In genomic region chr2:44330801-44331200, GRCh38 we compare ENCODE assay signal across 31 cellular contexts. TPM values are rescaled to one million over a fixed set of nuclear protein-coding genes. Genes with fewer than 3 reads are reported as not detected.
DNase-seq lines count a peak whose midpoint lies in the region; ATAC-seq and TF ChIP-seq lines count a peak whose summit lies in the region.
"Had no signal": no experiment of that assay in that cellular context is flagged by ENCODE, and none has a peak within 500 bp of the region (broad histone marks: within the 10 kb centered on the region; RNA-seq: fewer than 3 reads in every experiment).

No MANE protein-coding gene starts in this region.

- no peak for TF ChIP-seq CTCF in NB4 (IDR thresholded peaks at IDR 0.05; ENCODE audit: low read depth, low read length)
- no peak for TF ChIP-seq CTCF in endodermal cell (conservative IDR thresholded peaks at IDR 0.05)

- no peak for DNase-seq in activated naive CD4-positive, alpha-beta T cell treated with anti-CD3 and anti-CD28 coated beads, Interleukin-2, amount 50 U/mL, for 72 hours (ENCODE audit: low spot score in 2 of 2)
- no peak for DNase-seq in activated naive CD4-positive, alpha-beta T cell treated with anti-CD3 and anti-CD28 coated beads, Interleukin-2, amount 50 U/mL, for 16 hours
- DNase-seq in NB4 (ENCODE audit: low read depth), result peak; percentile 54
- peak; percentile 51 for DNase-seq in fibroblast of gingiva (ENCODE audit: low read depth)
- peak; percentile 58 for DNase-seq in renal cortical epithelial cell (ENCODE audit: low read depth)
- DNase-seq in activated T-cell treated with anti-CD3 and anti-CD28 coated beads, Interleukin-2, amount 50 U/mL, for 24 hours, result no peak
- no peak for DNase-seq in left cardiac atrium
- DNase-seq in endodermal cell, result no peak
- DNase-seq: activated CD4-positive, alpha-beta memory T cell treated with anti-CD3 and anti-CD28 coated beads, Interleukin-2, amount 10 ng/mL, durations not matched to agents 7 days and 5 days; activated CD4-positive, CD25-positive, alpha-beta regulatory T cell treated with anti-CD3 and anti-CD28 coated beads, Interleukin-2, amount 50 U/mL, for 72 hours; activated CD8-positive, alpha-beta memory T cell treated with anti-CD3 and anti-CD28 coated beads, Interleukin-2, amount 50 U/mL, for 48 hours; AML-193; CD4-positive, alpha-beta memory T cell; KG1; MM.1S; naive B cell; NCI-H1436 treated with DMSO at 0.1 percent for 48 hours; NCI-H2107; NCI-H446 treated with DMSO at 0.1 percent for 48 hours; NCI-H82; occipital lobe; psoas muscle; stimulated activated naive CD8-positive, alpha-beta T cell treated with anti-CD3 and anti-CD28 coated beads, Interleukin-15, amount 100 ng/mL, for 72 hours; T-cell; thyroid gland had no signal

- WGBS in endodermal cell (ENCODE audit: insufficient coverage in 1 of 2, insufficient read length in 1 of 2), 2 experiments, result 91 to 100% methylated on average over 1 of the region's 1 CpG

- peaks cover 25% of the 10 kb centered on the region for H3K36me3 ChIP-seq in endodermal cell (ENCODE audit: control insufficient read depth, insufficient read depth, low read length)

- ATAC-seq in activated naive CD4-positive, alpha-beta T cell treated with anti-CD3 and anti-CD28 coated beads, Interleukin-2, amount 50 U/mL, for 72 hours, result no peak
- no peak for ATAC-seq in left cardiac atrium
- ATAC-seq: activated T-helper 17 cell treated with anti-CD3 and anti-CD28 coated beads, Interleukin-2, amount 50 U/mL, for 72 hours; gastroesophageal sphincter; left lung; psoas muscle; stimulated activated naive CD8-positive, alpha-beta T cell treated with anti-CD3 and anti-CD28 coated beads, Interleukin-15, amount 100 ng/mL, for 72 hours; T-cell had no signal

- H3K4me1 ChIP-seq in endodermal cell (ENCODE audit: control insufficient read depth, insufficient read depth, low read length), result peaks cover 5% of the 10 kb centered on the region
- H3K4me1 ChIP-seq: left lung had no signal

- no peak for TF ChIP-seq POLR2A in NB4 (IDR thresholded peaks at IDR 0.05; ENCODE audit: extremely low read depth, insufficient read length)

- no peak overlapping the region for H3K4me3 Mint-ChIP-seq in activated T-cell treated with anti-CD3 and anti-CD28 coated beads, Interleukin-2, amount 50 U/mL, for 24 hours
- no peak overlapping the region for H3K4me3 Mint-ChIP-seq in endodermal cell
- H3K4me3 Mint-ChIP-seq: activated CD4-positive, alpha-beta memory T cell treated with anti-CD3 and anti-CD28 coated beads, Interleukin-2, amount 10 ng/mL, durations not matched to agents 7 days and 5 days; activated T-helper 17 cell treated with anti-CD3 and anti-CD28 coated beads, Interleukin-2, amount 50 U/mL, for 72 hours; brain; CD4-positive, alpha-beta memory T cell; naive B cell; stimulated activated naive CD8-positive, alpha-beta T cell treated with anti-CD3 and anti-CD28 coated beads, Interleukin-15, amount 100 ng/mL, for 72 hours; T-cell had no signal

- H3K9me3 ChIP-seq in endodermal cell (ENCODE audit: control insufficient read depth, low read length), result no peaks in the 10 kb centered on the region
- H3K9me3 ChIP-seq: gastroesophageal sphincter, left lung, psoas muscle, thyroid gland had no signal

- no peaks in the 10 kb centered on the region for H3K27me3 ChIP-seq in endodermal cell (ENCODE audit: control insufficient read depth, insufficient read depth, low read length, poor library complexity, severe bottlenecking)
- H3K27me3 ChIP-seq: gastroesophageal sphincter, left lung, thyroid gland had no signal

- H3K27me3 Mint-ChIP-seq in activated T-cell treated with anti-CD3 and anti-CD28 coated beads, Interleukin-2, amount 50 U/mL, for 24 hours, result no peaks in the 10 kb centered on the region
- no peaks in the 10 kb centered on the region for H3K27me3 Mint-ChIP-seq in endodermal cell (ENCODE audit: insufficient read depth)
- H3K27me3 Mint-ChIP-seq: activated CD4-positive, alpha-beta memory T cell treated with anti-CD3 and anti-CD28 coated beads, Interleukin-2, amount 10 ng/mL, durations not matched to agents 7 days and 5 days; activated T-helper 17 cell treated with anti-CD3 and anti-CD28 coated beads, Interleukin-2, amount 50 U/mL, for 72 hours; brain; CD4-positive, alpha-beta memory T cell; naive B cell; stimulated activated naive CD8-positive, alpha-beta T cell treated with anti-CD3 and anti-CD28 coated beads, Interleukin-15, amount 100 ng/mL, for 72 hours; T-cell had no signal

- no peak overlapping the region for H3K9ac ChIP-seq in endodermal cell (ENCODE audit: extremely low read depth, low read length, poor library complexity, severe bottlenecking)

- H3K36me3 Mint-ChIP-seq in activated naive CD4-positive, alpha-beta T cell treated with anti-CD3 and anti-CD28 coated beads, Interleukin-2, amount 50 U/mL, for 72 hours, result peaks cover 12 to 22% of the 10 kb centered on the region in 2 donors
- peaks cover 86% of the 10 kb centered on the region for H3K36me3 Mint-ChIP-seq in activated T-cell treated with anti-CD3 and anti-CD28 coated beads, Interleukin-2, amount 50 U/mL, for 24 hours (ENCODE audit: low read depth)
- peaks cover 32% of the 10 kb centered on the region for H3K36me3 Mint-ChIP-seq in endodermal cell (ENCODE audit: low read depth)

- H3K9me3 Mint-ChIP-seq in activated naive CD4-positive, alpha-beta T cell treated with anti-CD3 and anti-CD28 coated beads, Interleukin-2, amount 50 U/mL, for 72 hours, result no peaks in the 10 kb centered on the region
- no peaks in the 10 kb centered on the region for H3K9me3 Mint-ChIP-seq in activated T-cell treated with anti-CD3 and anti-CD28 coated beads, Interleukin-2, amount 50 U/mL, for 24 hours
- no peaks in the 10 kb centered on the region for H3K9me3 Mint-ChIP-seq in endodermal cell
- H3K9me3 Mint-ChIP-seq: activated CD4-positive, alpha-beta memory T cell treated with anti-CD3 and anti-CD28 coated beads, Interleukin-2, amount 10 ng/mL, durations not matched to agents 7 days and 5 days; activated T-helper 17 cell treated with anti-CD3 and anti-CD28 coated beads, Interleukin-2, amount 50 U/mL, for 72 hours; brain; naive B cell; stimulated activated naive CD8-positive, alpha-beta T cell treated with anti-CD3 and anti-CD28 coated beads, Interleukin-15, amount 100 ng/mL, for 72 hours; T-cell had no signal

- H3K4me3 ChIP-seq in NB4 (ENCODE audit: low read depth, low read length) (no peak overlapping the region), endodermal cell (ENCODE audit: low read length) (no peak overlapping the region)
- H3K4me3 ChIP-seq: gastroesophageal sphincter, left lung, psoas muscle, thyroid gland had no signal

- peaks cover 10% of the 10 kb centered on the region for H3K4me1 Mint-ChIP-seq in activated T-cell treated with anti-CD3 and anti-CD28 coated beads, Interleukin-2, amount 50 U/mL, for 24 hours (ENCODE audit: low read depth)
- H3K4me1 Mint-ChIP-seq in endodermal cell, result peaks cover 17% of the 10 kb centered on the region
- H3K4me1 Mint-ChIP-seq: activated T-helper 17 cell treated with anti-CD3 and anti-CD28 coated beads, Interleukin-2, amount 50 U/mL, for 72 hours; stimulated activated naive CD8-positive, alpha-beta T cell treated with anti-CD3 and anti-CD28 coated beads, Interleukin-15, amount 100 ng/mL, for 72 hours had no signal

- H3K27ac Mint-ChIP-seq in activated naive CD4-positive, alpha-beta T cell treated with anti-CD3 and anti-CD28 coated beads, Interleukin-2, amount 50 U/mL, for 72 hours, result peak overlapping the region; percentile 41 to 92
- H3K27ac Mint-ChIP-seq in activated T-cell treated with anti-CD3 and anti-CD28 coated beads, Interleukin-2, amount 50 U/mL, for 24 hours, result no peak overlapping the region
- H3K27ac Mint-ChIP-seq in endodermal cell, result no peak overlapping the region
- H3K27ac Mint-ChIP-seq: activated CD4-positive, alpha-beta memory T cell treated with anti-CD3 and anti-CD28 coated beads, Interleukin-2, amount 10 ng/mL, durations not matched to agents 7 days and 5 days; activated T-helper 17 cell treated with anti-CD3 and anti-CD28 coated beads, Interleukin-2, amount 50 U/mL, for 72 hours had no signal

- intact Hi-C loops in left cardiac atrium (cut with DNase I), result no loop called here

- H3K27ac ChIP-seq in endodermal cell (ENCODE audit: low read depth, low read length), result no peak overlapping the region
- H3K27ac ChIP-seq: gastroesophageal sphincter, left lung, psoas muscle, RWPE1 had no signal

RNA-seq across cellular contexts. Expression of gene PREPL, which starts 30.5 kb away (rescaled TPM):
- 10 to 100 TPM; 25.0 to 30.1 TPM for total RNA-seq in activated naive CD4-positive, alpha-beta T cell treated with anti-CD3 and anti-CD28 coated beads, Interleukin-2, amount 50 U/mL, for 72 hours
- total RNA-seq in renal cortical epithelial cell (17.7 and 76.6 TPM in 2 replicates), left cardiac atrium (10 to 100 TPM; 70.4 to 77.4 TPM), endodermal cell (10 to 100 TPM; 28.9 to 42.3 TPM)
- polyA plus RNA-seq in endodermal cell (2013, experiment 1 of 2), result 53.4 TPM
- polyA plus RNA-seq in endodermal cell (2013, experiment 2 of 2), result 49.1 TPM

RNA-seq across cellular contexts. Expression of gene CAMKMT, which starts 30.9 kb away (rescaled TPM):
- 10 to 100 TPM; 14.6 to 17.3 TPM for total RNA-seq in activated naive CD4-positive, alpha-beta T cell treated with anti-CD3 and anti-CD28 coated beads, Interleukin-2, amount 50 U/mL, for 72 hours
- 5.7 and 10.0 TPM in 2 replicates for total RNA-seq in renal cortical epithelial cell
- total RNA-seq in left cardiac atrium, result 1 to 10 TPM; 6.6 to 7.1 TPM
- 10 to 100 TPM; 31.4 to 57.5 TPM for total RNA-seq in endodermal cell
- 15.9 TPM for polyA plus RNA-seq in endodermal cell (2013, experiment 1 of 2)
- polyA plus RNA-seq in endodermal cell (2013, experiment 2 of 2), result 17.5 TPM

RNA-seq across cellular contexts. Expression of gene SLC3A1, which starts 55.5 kb away (rescaled TPM):
- under 1 TPM; 0.14 to 0.41 TPM for total RNA-seq in activated naive CD4-positive, alpha-beta T cell treated with anti-CD3 and anti-CD28 coated beads, Interleukin-2, amount 50 U/mL, for 72 hours
- total RNA-seq in renal cortical epithelial cell (9.0 and 58.3 TPM in 2 replicates), left cardiac atrium (under 1 TPM in 1 of 2 donors, not detected in 1; 0.24 TPM), endodermal cell (under 1 TPM; 0.18 to 0.24 TPM)
- polyA plus RNA-seq in endodermal cell (2013, experiment 1 of 2), result not detected
- not detected for polyA plus RNA-seq in endodermal cell (2013, experiment 2 of 2)
- total RNA-seq: activated T-helper 17 cell treated with anti-CD3 and anti-CD28 coated beads, Interleukin-2, amount 50 U/mL, for 72 hours; left lung; skeletal muscle tissue; thyroid gland had no signal

Comparison
In these comparisons a context has a peak if more than half of its experiments do, and no peak if none do; other contexts are left out.
1. DNase-seq: peak in NB4 (single experiment), fibroblast of gingiva (single experiment) and renal cortical epithelial cell (single experiment); none in activated naive CD4-positive, alpha-beta T cell treated with anti-CD3 and anti-CD28 coated beads, Interleukin-2, amount 50 U/mL, for 72 hours (0 of 2), activated naive CD4-positive, alpha-beta T cell treated with anti-CD3 and anti-CD28 coated beads, Interleukin-2, amount 50 U/mL, for 16 hours (single experiment), activated T-cell treated with anti-CD3 and anti-CD28 coated beads, Interleukin-2, amount 50 U/mL, for 24 hours (single experiment), left cardiac atrium (single experiment) and endodermal cell (single experiment).
2. H3K27ac Mint-ChIP-seq: peak in activated naive CD4-positive, alpha-beta T cell treated with anti-CD3 and anti-CD28 coated beads, Interleukin-2, amount 50 U/mL, for 72 hours (2 of 2); none in activated T-cell treated with anti-CD3 and anti-CD28 coated beads, Interleukin-2, amount 50 U/mL, for 24 hours (single experiment) and endodermal cell (single experiment).